ENCODE assay signal across 1 cellular context in the genomic region with DNA sequence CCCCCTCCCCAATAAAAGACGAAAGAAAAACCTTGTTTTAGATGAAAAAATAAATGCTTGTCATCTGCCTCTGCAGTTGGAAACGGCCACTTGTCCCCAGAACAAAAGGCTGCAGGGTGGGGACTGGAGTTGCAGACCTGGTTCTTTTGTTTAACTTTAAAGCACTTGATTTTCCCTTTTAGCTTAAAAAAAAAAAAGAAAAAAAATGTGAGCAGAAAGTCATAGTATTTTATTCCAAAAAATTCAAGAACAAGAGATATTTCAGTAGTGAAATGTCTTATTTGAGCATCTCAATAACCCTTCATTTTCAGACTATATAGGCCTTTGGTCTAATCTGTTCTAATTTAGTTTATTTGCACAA.
A peak's percentile ranks its signal among the peaks of the same experiment; 100 is the strongest.
TF ChIP-seq lines count a peak whose summit lies in the region.

No MANE protein-coding gene starts in this region.

TF ChIP-seq in HepG2, 621 proteins besides CTCF, POLR2A, EP300 and RAD21 (continued from another document):
- TF ChIP-seq, protein P1, sequence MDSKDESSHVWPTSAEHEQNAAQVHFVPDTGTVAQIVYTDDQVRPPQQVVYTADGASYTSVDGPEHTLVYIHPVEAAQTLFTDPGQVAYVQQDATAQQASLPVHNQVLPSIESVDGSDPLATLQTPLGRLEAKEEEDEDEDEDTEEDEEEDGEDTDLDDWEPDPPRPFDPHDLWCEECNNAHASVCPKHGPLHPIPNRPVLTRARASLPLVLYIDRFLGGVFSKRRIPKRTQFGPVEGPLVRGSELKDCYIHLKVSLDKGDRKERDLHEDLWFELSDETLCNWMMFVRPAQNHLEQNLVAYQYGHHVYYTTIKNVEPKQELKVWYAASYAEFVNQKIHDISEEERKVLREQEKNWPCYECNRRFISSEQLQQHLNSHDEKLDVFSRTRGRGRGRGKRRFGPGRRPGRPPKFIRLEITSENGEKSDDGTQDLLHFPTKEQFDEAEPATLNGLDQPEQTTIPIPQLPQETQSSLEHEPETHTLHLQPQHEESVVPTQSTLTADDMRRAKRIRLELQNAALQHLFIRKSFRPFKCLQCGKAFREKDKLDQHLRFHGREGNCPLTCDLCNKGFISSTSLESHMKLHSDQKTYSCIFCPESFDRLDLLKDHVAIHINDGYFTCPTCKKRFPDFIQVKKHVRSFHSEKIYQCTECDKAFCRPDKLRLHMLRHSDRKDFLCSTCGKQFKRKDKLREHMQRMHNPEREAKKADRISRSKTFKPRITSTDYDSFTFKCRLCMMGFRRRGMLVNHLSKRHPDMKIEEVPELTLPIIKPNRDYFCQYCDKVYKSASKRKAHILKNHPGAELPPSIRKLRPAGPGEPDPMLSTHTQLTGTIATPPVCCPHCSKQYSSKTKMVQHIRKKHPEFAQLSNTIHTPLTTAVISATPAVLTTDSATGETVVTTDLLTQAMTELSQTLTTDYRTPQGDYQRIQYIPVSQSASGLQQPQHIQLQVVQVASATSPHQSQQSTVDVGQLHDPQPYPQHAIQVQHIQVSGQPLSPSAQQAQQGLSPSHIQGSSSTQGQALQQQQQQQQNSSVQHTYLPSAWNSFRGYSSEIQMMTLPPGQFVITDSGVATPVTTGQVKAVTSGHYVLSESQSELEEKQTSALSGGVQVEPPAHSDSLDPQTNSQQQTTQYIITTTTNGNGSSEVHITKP (CRISPR knock-in tag; IDR thresholded peaks at IDR 0.05; ENCODE audit: low read depth) = no peak
- TF ChIP-seq, protein P2, sequence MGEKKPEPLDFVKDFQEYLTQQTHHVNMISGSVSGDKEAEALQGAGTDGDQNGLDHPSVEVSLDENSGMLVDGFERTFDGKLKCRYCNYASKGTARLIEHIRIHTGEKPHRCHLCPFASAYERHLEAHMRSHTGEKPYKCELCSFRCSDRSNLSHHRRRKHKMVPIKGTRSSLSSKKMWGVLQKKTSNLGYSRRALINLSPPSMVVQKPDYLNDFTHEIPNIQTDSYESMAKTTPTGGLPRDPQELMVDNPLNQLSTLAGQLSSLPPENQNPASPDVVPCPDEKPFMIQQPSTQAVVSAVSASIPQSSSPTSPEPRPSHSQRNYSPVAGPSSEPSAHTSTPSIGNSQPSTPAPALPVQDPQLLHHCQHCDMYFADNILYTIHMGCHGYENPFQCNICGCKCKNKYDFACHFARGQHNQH (CRISPR knock-in tag; IDR thresholded peaks at IDR 0.05) = 0 out of 2 replicates have a peak, but pooled peaks have one; percentile 4
- TF ChIP-seq JUN (CRISPR knock-in tag; IDR thresholded peaks at IDR 0.05) = no peak
- no peak for TF ChIP-seq ZNF253 (CRISPR knock-in tag; IDR thresholded peaks at IDR 0.05; ENCODE audit: borderline replicate concordance)
- 0 out of 2 replicates have a peak, but pooled peaks have one; percentile 8 for TF ChIP-seq YEATS2 (CRISPR knock-in tag; IDR thresholded peaks at IDR 0.05; ENCODE audit: borderline replicate concordance)
- TF ChIP-seq ZNF83 (CRISPR knock-in tag; IDR thresholded peaks at IDR 0.05; ENCODE audit: borderline replicate concordance) = no peak
- no peak for TF ChIP-seq NRL (CRISPR knock-in tag; IDR thresholded peaks at IDR 0.05; ENCODE audit: borderline replicate concordance)
- peak; percentile 22 for TF ChIP-seq ASH2L (IDR thresholded peaks at IDR 0.05; ENCODE audit: insufficient read length, low read depth, low read length)
TF ChIP-seq in HepG2: peak in this region for 5.
